ENCODE assay signal across 14 cellular contexts in genomic region chr22:43118953-43119458, GRCh38. TPM values are rescaled to one million over a fixed set of nuclear protein-coding genes. Genes with fewer than 3 reads are reported as not detected.
DNase-seq lines count a peak whose midpoint lies in the region; ATAC-seq and TF ChIP-seq lines count a peak whose summit lies in the region.
"Had no signal": no experiment of that assay in that cellular context is flagged by ENCODE, and none has a peak within 500 bp of the region (broad histone marks: within the 10 kb centered on the region; RNA-seq: fewer than 3 reads in every experiment).

No MANE protein-coding gene starts in this region.

- intact Hi-C loops in dorsolateral prefrontal cortex (cut with DNase I), result no loop called here

- no peak overlapping the region for H3K27ac ChIP-seq in dorsolateral prefrontal cortex

- H3K9me3 ChIP-seq in mucosa of stomach (ENCODE audit: control insufficient read depth, low read length), result no peaks in the 10 kb centered on the region

- H3K4me3 ChIP-seq in mucosa of stomach (ENCODE audit: low read length) (no peak overlapping the region), dorsolateral prefrontal cortex (no peak overlapping the region)

- H3K27me3 ChIP-seq in mucosa of stomach (ENCODE audit: control insufficient read depth, insufficient read depth, low read length), result no peaks in the 10 kb centered on the region
- H3K27me3 ChIP-seq in dorsolateral prefrontal cortex, result peaks cover 0 to 19% (median under 1%) of the 10 kb centered on the region in 45 donors

- DNase-seq in NCI-H345 treated with DMSO at 0.1 percent for 48 hours (lab: John Stamatoyannopoulos, UW; ENCODE audit: unreplicated experiment), result peak; percentile 10
- DNase-seq in NCI-H1105 treated with DMSO at 0.1 percent for 48 hours (lab: John Stamatoyannopoulos, UW), result no peak
- no peak for DNase-seq in dorsolateral prefrontal cortex
- no peak for DNase-seq in DMS 273 treated with DMSO at 0.1 percent for 48 hours (lab: John Stamatoyannopoulos, UW)
- DNase-seq in mucosa of gallbladder (ENCODE audit: low spot score), result no peak
- DNase-seq: activated CD4-positive, alpha-beta T cell treated with anti-CD3 and anti-CD28 coated beads, Interleukin-2, amount 10 ng/mL, durations not matched to agents 7 days and 5 days; DMS53; effector memory CD4-positive, alpha-beta T cell; NCI-H146; SHP77; stimulated activated naive CD8-positive, alpha-beta T cell treated with anti-CD3 and anti-CD28 coated beads, Interleukin-15, amount 100 ng/mL, for 72 hours had no signal

- H3K4me1 ChIP-seq in mucosa of stomach (ENCODE audit: control insufficient read depth, insufficient read depth, low read length), result peaks cover 79% of the 10 kb centered on the region

- no peak for TF ChIP-seq CTCF in dorsolateral prefrontal cortex (IDR thresholded peaks at IDR 0.05 in 54 of 56, conservative IDR thresholded peaks at IDR 0.05 in 2 of 56; ENCODE audit: low read depth in 1 of 56, partially characterized antibody in 56 of 56)

- H3K9ac ChIP-seq in mucosa of stomach (ENCODE audit: low read length), result peak overlapping the region; percentile 23

- ATAC-seq in GM18520 (IDR thresholded peaks at IDR 0.05; ENCODE audit: unreplicated experiment), result peak; percentile 55
- peak; percentile 61 for ATAC-seq in HG02610 (IDR thresholded peaks at IDR 0.05; ENCODE audit: unreplicated experiment)
- ATAC-seq: stimulated activated naive CD8-positive, alpha-beta T cell treated with anti-CD3 and anti-CD28 coated beads, Interleukin-15, amount 100 ng/mL, for 72 hours had no signal

- H3K36me3 ChIP-seq in mucosa of stomach (ENCODE audit: control insufficient read depth, insufficient read depth, low read length), result no peaks in the 10 kb centered on the region

RNA-seq across cellular contexts. Expression of gene BIK, which starts 8.5 kb away (rescaled TPM):
- under 1 TPM in 4 of 120 experiments, not detected in 116; 0.46 to 0.56 (median 0.54) TPM for total RNA-seq in dorsolateral prefrontal cortex
- total RNA-seq in mucosa of gallbladder, result 19.0 TPM

RNA-seq across cellular contexts. Expression of gene MCAT, which starts 24.2 kb away (rescaled TPM):
- total RNA-seq in dorsolateral prefrontal cortex, result 10 to 100 TPM; 10.7 to 29.7 (median 20.7) TPM
- 29.3 TPM for total RNA-seq in mucosa of gallbladder

RNA-seq across cellular contexts. Expression of gene TTLL1, which starts 29.8 kb away (rescaled TPM):
- total RNA-seq in dorsolateral prefrontal cortex (10 to 100 TPM; 11.0 to 24.3 (median 16.5) TPM), mucosa of gallbladder (5.9 TPM)

RNA-seq across cellular contexts. Expression of gene TSPO, which starts 32.4 kb away (rescaled TPM):
- total RNA-seq in dorsolateral prefrontal cortex (10 to 100 TPM; 12.8 to 57.5 (median 25.4) TPM), mucosa of gallbladder (322 TPM)

Comparison
In these comparisons a context has a peak if more than half of its experiments do, and no peak if none do; other contexts are left out.
1. RNA of gene BIK, which starts 8.5 kb away (total RNA-seq): 19.0 TPM in mucosa of gallbladder (single experiment); 0.46 to 0.56 TPM in dorsolateral prefrontal cortex; every median in the first group is over 10 times any median in the second.